ENCODE assay signal across 23 cellular contexts in genomic region chr18:61991836-61992235, GRCh38.
DNase-seq lines count a peak whose midpoint lies in the region; ATAC-seq, FAIRE-seq and TF ChIP-seq lines count a peak whose summit lies in the region.
"Had no signal": no experiment of that assay in that cellular context is flagged by ENCODE, and none has a peak within 500 bp of the region (broad histone marks: within the 10 kb centered on the region; RNA-seq: fewer than 3 reads in every experiment).

No MANE protein-coding gene starts in this region.

- peaks cover 35% of the 10 kb centered on the region for H3K4me1 Mint-ChIP-seq in astrocyte (ENCODE audit: low read depth, unreplicated experiment)
- no peaks in the 10 kb centered on the region for H3K4me1 Mint-ChIP-seq in CD4-positive, alpha-beta T cell (ENCODE audit: low read depth)
- H3K4me1 Mint-ChIP-seq: CD4-positive, CD25-positive, alpha-beta regulatory T cell; T-helper 17 cell had no signal

- TF ChIP-seq CTCF in A673 (conservative IDR thresholded peaks at IDR 0.05; ENCODE audit: low read depth, low read length), result no peak
- no peak for TF ChIP-seq CTCF in HCT116 (IDR thresholded peaks at IDR 0.05 in 2 of 3, conservative IDR thresholded peaks at IDR 0.05 in 1 of 3; ENCODE audit: borderline replicate concordance in 1 of 3, insufficient read depth in 1 of 3, low read depth in 2 of 3, low read length in 2 of 3)
- no peak for TF ChIP-seq CTCF in astrocyte (IDR thresholded peaks at IDR 0.05; ENCODE audit: insufficient read depth, low read depth, low read length)
- no peak for TF ChIP-seq CTCF in CD4-positive, alpha-beta T cell (IDR thresholded peaks at IDR 0.05)

- RAD21 ChIA-PET in HCT116 (lab: Charles Lee; ENCODE audit: low non-redundant PET in 1 of 2, low total read pairs in 2 of 2, uncharacterized antibody in 2 of 2, unreplicated experiment in 2 of 2), result no interaction called here

- H3K9me3 Mint-ChIP-seq in astrocyte (ENCODE audit: unreplicated experiment), result peaks cover 1% of the 10 kb centered on the region
- no peaks in the 10 kb centered on the region for H3K9me3 Mint-ChIP-seq in CD4-positive, alpha-beta T cell
- H3K9me3 Mint-ChIP-seq: activated CD4-positive, alpha-beta memory T cell treated with anti-CD3 and anti-CD28 coated beads for 36 hours; activated naive CD4-positive, alpha-beta T cell treated with anti-CD3 and anti-CD28 coated beads for 36 hours; natural killer cell treated with Interleukin-12 subunit alpha and Interleukin-12 subunit beta and Interleukin-15 and Interleukin-18, amount 100 ng/mL, for 72 hours had no signal

- H3K9ac ChIP-seq in HCT116 (ENCODE audit: low read length), result no peak overlapping the region
- H3K9ac ChIP-seq in astrocyte (ENCODE audit: low read length), result peak overlapping the region; percentile 16

- peak; percentile 37 for FAIRE-seq in astrocyte (lab: Jason Lieb, UNC)
- FAIRE-seq: A549, islet of Langerhans had no signal

- POLR2A ChIA-PET in A673 (lab: Charles Lee; ENCODE audit: low non-redundant PET), result no interaction called here
- POLR2A ChIA-PET in HCT116 (lab: Charles Lee), result no interaction called here
- POLR2A ChIA-PET in CD4-positive, alpha-beta T cell (lab: Charles Lee), result no interaction called here

- no peaks in the 10 kb centered on the region for H4K20me1 ChIP-seq in HCT116 (ENCODE audit: insufficient read depth)
- H4K20me1 ChIP-seq in astrocyte (ENCODE audit: insufficient read depth, low read length), result no peaks in the 10 kb centered on the region

- H3K4me3 ChIP-seq in A673 (ENCODE audit: low read depth, low read length, poor library complexity, severe bottlenecking), result no peak overlapping the region
- no peak overlapping the region for H3K4me3 ChIP-seq in HCT116 (replicated peaks in 1 of 2; ENCODE audit: low read depth in 1 of 2, low read length in 2 of 2)
- H3K4me3 ChIP-seq in astrocyte (ENCODE audit: insufficient read depth, low read depth, low read length), result peak overlapping the region; percentile 1
- H3K4me3 ChIP-seq in mesodermal cell (ENCODE audit: extremely low read depth, insufficient read depth, low read length, poor library complexity, severe bottlenecking), result no peak overlapping the region
- H3K4me3 ChIP-seq: A549, psoas muscle, spleen had no signal

- H3K36me3 ChIP-seq in A673 (ENCODE audit: insufficient read depth, low read length, poor library complexity, severe bottlenecking) (no peaks in the 10 kb centered on the region), HCT116 (ENCODE audit: control insufficient read depth in 1 of 2, insufficient read depth in 2 of 2, low read length in 2 of 2) (no peaks in the 10 kb centered on the region), astrocyte (ENCODE audit: insufficient read depth, low read length) (no peaks in the 10 kb centered on the region), mesodermal cell (ENCODE audit: control insufficient read depth, insufficient read depth, low read length) (no peaks in the 10 kb centered on the region)
- H3K36me3 ChIP-seq: spleen, WERI-Rb-1 had no signal

- H3K4me1 ChIP-seq in A673 (ENCODE audit: insufficient read depth, low read length, poor library complexity, severe bottlenecking), result peaks cover 20% of the 10 kb centered on the region
- H3K4me1 ChIP-seq in HCT116 (ENCODE audit: control insufficient read depth in 1 of 2, insufficient read depth in 2 of 2, low read length in 2 of 2), result peaks cover 0 to 15% of the 10 kb centered on the region in 2 experiments; a peak in 3 of 4 replicates
- H3K4me1 ChIP-seq in astrocyte (ENCODE audit: insufficient read depth, low read length), result peaks cover 29% of the 10 kb centered on the region
- peaks cover 31% of the 10 kb centered on the region for H3K4me1 ChIP-seq in mesodermal cell (ENCODE audit: control insufficient read depth, insufficient read depth, low read length, poor library complexity, severe bottlenecking)
- H3K4me1 ChIP-seq: A549, psoas muscle had no signal

- H3K9me2 ChIP-seq in HCT116 (ENCODE audit: insufficient read depth), result no peaks in the 10 kb centered on the region

- H3K36me3 Mint-ChIP-seq in astrocyte (ENCODE audit: low read depth, unreplicated experiment), result no peaks in the 10 kb centered on the region
- H3K36me3 Mint-ChIP-seq in CD4-positive, alpha-beta T cell (ENCODE audit: low read depth), result no peaks in the 10 kb centered on the region
- H3K36me3 Mint-ChIP-seq: activated CD4-positive, alpha-beta memory T cell treated with anti-CD3 and anti-CD28 coated beads for 36 hours; CD4-positive, CD25-positive, alpha-beta regulatory T cell; natural killer cell treated with Interleukin-12 subunit alpha and Interleukin-12 subunit beta and Interleukin-15 and Interleukin-18, amount 100 ng/mL, for 72 hours had no signal

- H3K27ac Mint-ChIP-seq in astrocyte (ENCODE audit: unreplicated experiment), result peak overlapping the region; percentile 95
- H3K27ac Mint-ChIP-seq in CD4-positive, alpha-beta T cell, result no peak overlapping the region
- H3K27ac Mint-ChIP-seq: activated CD4-positive, alpha-beta memory T cell treated with anti-CD3 and anti-CD28 coated beads for 36 hours; activated naive CD4-positive, alpha-beta T cell treated with anti-CD3 and anti-CD28 coated beads for 36 hours; natural killer cell treated with Interleukin-12 subunit alpha and Interleukin-12 subunit beta and Interleukin-15 and Interleukin-18, amount 100 ng/mL, for 72 hours; T-helper 17 cell had no signal

- DNase-seq in A673 (ENCODE audit: low spot score) (no peak), HCT116 (ENCODE audit: low read depth, low spot score) (no peak), astrocyte (ENCODE audit: low read depth) (no peak)
- DNase-seq in CD4-positive, alpha-beta T cell, result no peak
- DNase-seq: activated CD4-positive, alpha-beta memory T cell treated with anti-CD3 and anti-CD28 coated beads for 36 hours; activated naive CD4-positive, alpha-beta T cell treated with anti-CD3 and anti-CD28 coated beads for 36 hours; CD4-positive, CD25-positive, alpha-beta regulatory T cell; DMS79 treated with DMSO at 0.1 percent for 48 hours; NCI-H1092; NCI-H2029 treated with DMSO at 0.1 percent for 48 hours; NK-92 treated with Interleukin-12 subunit alpha and Interleukin-12 subunit beta, amount 100 ng/mL, for 24 hours; psoas muscle; spleen; T-helper 17 cell; WERI-Rb-1 had no signal

- H2AFZ ChIP-seq in HCT116 (ENCODE audit: low read depth, low read length, poor library complexity, severe bottlenecking) (peak overlapping the region; percentile 83), astrocyte (ENCODE audit: low read depth, low read length) (no peak overlapping the region)

- no peak for TF ChIP-seq POLR2A in HCT116 (IDR thresholded peaks at IDR 0.05; ENCODE audit: borderline replicate concordance, extremely low read depth, insufficient read depth, insufficient read length)

- H3K79me2 ChIP-seq in HCT116 (ENCODE audit: insufficient read depth, low read length), result no peaks in the 10 kb centered on the region
- no peaks in the 10 kb centered on the region for H3K79me2 ChIP-seq in astrocyte (ENCODE audit: insufficient read depth, low read length)

- H3K4me2 ChIP-seq in HCT116 (ENCODE audit: low read length), result peak overlapping the region; percentile 49
- peak overlapping the region; percentile 69 for H3K4me2 ChIP-seq in astrocyte (ENCODE audit: low read length)
- H3K4me2 ChIP-seq: A549 had no signal

- no CpG with 5 or more reads among the region's 1 CpG for whole genome bisulfite sequencing in mesodermal cell (ENCODE audit: insufficient coverage in 2 of 2), 2 experiments

- BruUV-seq in A673 (replicated peaks; lab: Mats Ljungman, UMichigan), result no TSS peak
- no TSS peak for BruUV-seq in HCT116 (replicated peaks; lab: Mats Ljungman, UMichigan)

- no peak; the same call in 1 of the 2 replicates for ATAC-seq in HCT116
- no peak for ATAC-seq in HG02588 (IDR thresholded peaks at IDR 0.05; ENCODE audit: unreplicated experiment)
- no peak for ATAC-seq in CD4-positive, alpha-beta T cell (ENCODE audit: poor library complexity)
- no peak for ATAC-seq in HG02642 (IDR thresholded peaks at IDR 0.05; ENCODE audit: poor library complexity, unreplicated experiment)
- ATAC-seq in GM19035 (IDR thresholded peaks at IDR 0.05; ENCODE audit: unreplicated experiment), result no peak
- ATAC-seq: A549; natural killer cell treated with Interleukin-12 subunit alpha and Interleukin-12 subunit beta and Interleukin-15 and Interleukin-18, amount 100 ng/mL, for 72 hours; psoas muscle; T-helper 17 cell had no signal

- CTCF ChIA-PET in A673 (lab: Charles Lee), result no interaction called here
- CTCF ChIA-PET in HCT116 (lab: Charles Lee), result no interaction called here
- CTCF ChIA-PET in CD4-positive, alpha-beta T cell (lab: Charles Lee), result no interaction called here

- no peak overlapping the region for H3K4me3 Mint-ChIP-seq in astrocyte (ENCODE audit: unreplicated experiment)
- no peak overlapping the region for H3K4me3 Mint-ChIP-seq in CD4-positive, alpha-beta T cell
- H3K4me3 Mint-ChIP-seq: activated CD4-positive, alpha-beta memory T cell treated with anti-CD3 and anti-CD28 coated beads for 36 hours; activated naive CD4-positive, alpha-beta T cell treated with anti-CD3 and anti-CD28 coated beads for 36 hours; CD4-positive, CD25-positive, alpha-beta regulatory T cell; natural killer cell treated with Interleukin-12 subunit alpha and Interleukin-12 subunit beta and Interleukin-15 and Interleukin-18, amount 100 ng/mL, for 72 hours; T-helper 17 cell had no signal

- no peaks in the 10 kb centered on the region for H3K27me3 ChIP-seq in A673 (replicated peaks; ENCODE audit: insufficient read depth, low read depth, low read length, poor library complexity)
- no peaks in the 10 kb centered on the region for H3K27me3 ChIP-seq in HCT116 (ENCODE audit: insufficient read depth, low read length)
- no peaks in the 10 kb centered on the region for H3K27me3 ChIP-seq in astrocyte (ENCODE audit: insufficient read depth, low read length)
- H3K27me3 ChIP-seq in CD4-positive, alpha-beta T cell (ENCODE audit: control insufficient read depth, insufficient read depth, low read length), result peaks cover 4% of the 10 kb centered on the region

- H3K9me3 ChIP-seq in A673 (ENCODE audit: low read depth, low read length, poor library complexity, severe bottlenecking) (no peaks in the 10 kb centered on the region), HCT116 (ENCODE audit: control insufficient read depth in 1 of 2, insufficient read depth in 1 of 2, low read depth in 1 of 2, low read length in 2 of 2) (no peaks in the 10 kb centered on the region), astrocyte (ENCODE audit: insufficient read depth, low read depth, low read length) (no peaks in the 10 kb centered on the region), mesodermal cell (ENCODE audit: control insufficient read depth, low read length) (no peaks in the 10 kb centered on the region)
- H3K9me3 ChIP-seq in CD4-positive, alpha-beta T cell (ENCODE audit: control insufficient read depth, low read length), result no peaks in the 10 kb centered on the region
- H3K9me3 ChIP-seq: A549, psoas muscle, spleen had no signal

- intact Hi-C loops in A673 (cut with micrococcal nuclease; ENCODE audit: unreplicated experiment) (no loop called here), HCT116 (cut with micrococcal nuclease) (no loop called here)
- intact Hi-C loops in CD4-positive, alpha-beta T cell (cut with DNase I, micrococcal nuclease), result no loop called here

- TF ChIP-seq RAD21 in HCT116 (IDR thresholded peaks at IDR 0.05; ENCODE audit: low read depth), result no peak

- no peaks in the 10 kb centered on the region for H3K27me3 Mint-ChIP-seq in astrocyte (ENCODE audit: low read depth, unreplicated experiment)
- H3K27me3 Mint-ChIP-seq in CD4-positive, alpha-beta T cell, result no peaks in the 10 kb centered on the region
- H3K27me3 Mint-ChIP-seq: activated CD4-positive, alpha-beta memory T cell treated with anti-CD3 and anti-CD28 coated beads for 36 hours had no signal

- H3K27ac ChIP-seq in A673 (ENCODE audit: low read depth, low read length, poor library complexity, severe bottlenecking) (peak overlapping the region; percentile 58), HCT116 (ENCODE audit: low read depth, low read length) (no peak overlapping the region), astrocyte (ENCODE audit: low read depth, low read length) (peak overlapping the region; percentile 87), mesodermal cell (ENCODE audit: low read depth, low read length, severe bottlenecking) (peak overlapping the region; percentile 98)
- no peak overlapping the region for H3K27ac ChIP-seq in CD4-positive, alpha-beta T cell (ENCODE audit: low read depth, low read length)
- H3K27ac ChIP-seq: A549, psoas muscle, RWPE1, WERI-Rb-1 had no signal

Comparison
In these comparisons a context has a peak if more than half of its experiments do, and no peak if none do; other contexts are left out.
1. H3K27ac ChIP-seq: peak in A673 (single experiment), astrocyte (single experiment) and mesodermal cell (single experiment); none in HCT116 (single experiment) and CD4-positive, alpha-beta T cell (single experiment).